In genomic region chr1:37995773-37996379, GRCh38 we compare ENCODE assay signal across 8 cellular contexts.
DNase-seq lines count a peak whose midpoint lies in the region; ATAC-seq and TF ChIP-seq lines count a peak whose summit lies in the region.

No MANE protein-coding gene starts in this region.

- H3K4me1 ChIP-seq in MM.1S (ENCODE audit: low read length) (0 out of 2 replicates have a peak, but pooled peaks cover 11% of the 10 kb centered on the region), iPS-18a (ENCODE audit: control insufficient read depth, low read depth, low read length) (peaks cover 20% of the 10 kb centered on the region), HAP-1 (no peaks in the 10 kb centered on the region; the same call in 1 of the 2 replicates)

- H3K36me3 ChIP-seq in MM.1S (replicated peaks; ENCODE audit: insufficient read depth, low read length) (no peaks in the 10 kb centered on the region), iPS-18a (ENCODE audit: control insufficient read depth, low read depth, low read length) (peaks cover 14% of the 10 kb centered on the region), HAP-1 (replicated peaks) (peaks cover 19% of the 10 kb centered on the region)

- H3K4me3 ChIP-seq in MM.1S (ENCODE audit: low read length) (peak overlapping the region; percentile 53), iPS-18a (ENCODE audit: low read length) (peak overlapping the region; percentile 47), skin epidermis (peak overlapping the region; percentile 34 to 55 (median 45)), HAP-1 (no peak overlapping the region)

- H3K4me2 ChIP-seq in MM.1S (ENCODE audit: low read depth, low read length): peak overlapping the region; percentile 70

- ATAC-seq in HG03457 (IDR thresholded peaks at IDR 0.05; ENCODE audit: unreplicated experiment) (no peak), GM18907 (IDR thresholded peaks at IDR 0.05; ENCODE audit: unreplicated experiment) (no peak)

- peak overlapping the region; percentile 27; the same call in 1 of the 2 replicates for H3K9ac ChIP-seq in MM.1S (ENCODE audit: low read length)
- peak overlapping the region; percentile 58 for H3K9ac ChIP-seq in iPS-18a (ENCODE audit: low read length)

- in situ Hi-C loops in HAP-1 (cut with MboI; ENCODE audit: low sequenced_read_pairs): no loop called here

- no peak for TF ChIP-seq CTCF in MM.1S (IDR thresholded peaks at IDR 0.05; ENCODE audit: low read length)

- H3F3A ChIP-seq in MM.1S (ENCODE audit: insufficient read depth, low read length): no peaks in the 10 kb centered on the region; the same call in 1 of the 2 replicates

- H3K9me2 ChIP-seq in MM.1S (replicated peaks; ENCODE audit: insufficient read depth, low read length): no peaks in the 10 kb centered on the region

- no peaks in the 10 kb centered on the region for H3K79me2 ChIP-seq in MM.1S (ENCODE audit: low read length)

- DNase-seq in CD1c-positive myeloid dendritic cell (ENCODE audit: extremely low spot score) (peak; percentile 39), MM.1S (peak; percentile 37), astrocyte of the hippocampus (ENCODE audit: low read depth, low spot score) (peak; percentile 61), HAP-1 (ENCODE audit: low spot score in 2 of 2) (no peak)

- H3K9me3 ChIP-seq in MM.1S (replicated peaks; ENCODE audit: insufficient read depth, low read length) (no peaks in the 10 kb centered on the region), iPS-18a (ENCODE audit: control insufficient read depth, low read depth, low read length) (no peaks in the 10 kb centered on the region), HAP-1 (no peaks in the 10 kb centered on the region)

- H3K27ac ChIP-seq in MM.1S (ENCODE audit: low read length): no peak overlapping the region
- H3K27ac ChIP-seq in iPS-18a (ENCODE audit: low read length): no peak overlapping the region
- peak overlapping the region in 20 of 21 experiments; percentile 57 to 92 (median 84) for H3K27ac ChIP-seq in skin epidermis

- H3K27me3 ChIP-seq in MM.1S (replicated peaks; ENCODE audit: insufficient read depth, low read length) (peaks cover 6% of the 10 kb centered on the region; the same call in 1 of the 2 replicates), iPS-18a (ENCODE audit: control insufficient read depth, insufficient read depth, low read length) (no peaks in the 10 kb centered on the region), HAP-1 (ENCODE audit: low read depth) (no peaks in the 10 kb centered on the region)

- H4K20me1 ChIP-seq in MM.1S (ENCODE audit: insufficient read depth, low read length): no peaks in the 10 kb centered on the region

- peak overlapping the region; percentile 67 for H2AFZ ChIP-seq in MM.1S (ENCODE audit: low read length)

Comparison
In these comparisons a context has a peak if more than half of its experiments do, and no peak if none do; other contexts are left out.
1. DNase-seq: peak in CD1c-positive myeloid dendritic cell (single experiment), MM.1S (single experiment) and astrocyte of the hippocampus (single experiment); none in HAP-1 (0 of 2).
2. H3K27ac ChIP-seq: peak in skin epidermis (20 of 21); none in MM.1S (single experiment) and iPS-18a (single experiment).